In the genomic region with DNA sequence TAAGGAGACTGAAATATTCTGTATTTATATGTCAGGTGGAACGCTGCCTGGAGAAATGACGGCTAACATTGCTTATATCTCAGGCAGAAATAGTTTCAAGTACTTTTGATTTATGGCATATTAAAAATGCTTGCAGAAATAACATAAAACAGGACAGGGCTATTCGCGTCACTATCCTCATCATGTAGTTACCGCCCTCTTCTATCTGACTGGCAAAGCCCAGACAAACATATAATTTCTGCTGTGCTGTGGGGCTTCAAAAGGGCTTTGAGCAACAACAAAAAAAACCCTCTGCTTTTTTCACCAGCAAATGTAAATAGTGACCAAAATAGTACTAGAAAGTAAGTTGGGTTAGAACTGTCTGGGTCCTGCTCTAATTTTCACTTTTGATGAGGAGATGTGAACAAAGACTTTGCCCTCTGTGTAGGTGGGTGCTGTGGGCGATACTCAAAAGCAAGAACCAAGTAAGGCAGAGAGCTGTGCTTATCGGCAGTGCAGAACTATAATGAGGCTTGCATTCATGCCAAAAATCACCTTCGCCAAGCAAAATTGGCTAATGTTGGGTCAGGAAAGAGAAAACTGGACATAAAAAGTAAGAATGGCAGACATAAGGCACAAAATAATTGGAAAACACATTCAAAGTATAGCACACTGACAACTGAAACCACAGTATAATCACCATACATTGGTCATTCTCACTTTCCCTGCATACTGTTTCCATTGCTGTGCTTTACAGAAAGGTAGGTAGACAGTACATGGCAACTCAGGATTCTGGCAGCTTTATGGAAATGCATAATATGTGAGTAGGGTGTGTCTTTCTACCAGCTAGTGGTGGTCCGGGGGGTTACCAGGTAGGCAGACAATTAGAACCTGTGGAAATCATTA, we compare ENCODE assay signal across 20 cellular contexts.
A peak's percentile ranks its signal among the peaks of the same experiment; 100 is the strongest.
DNase-seq lines count a peak whose midpoint lies in the region; ATAC-seq and TF ChIP-seq lines count a peak whose summit lies in the region.
"Had no signal": no experiment of that assay in that cellular context is flagged by ENCODE, and none has a peak within 500 bp of the region (broad histone marks: within the 10 kb centered on the region; RNA-seq: fewer than 3 reads in every experiment).

No MANE protein-coding gene starts in this region.

- H3K4me1 ChIP-seq in HEK293 (ENCODE audit: control insufficient read depth, insufficient read depth, low read length) (no peaks in the 10 kb centered on the region), stomach (peaks cover 0 to 5% (median 0%) of the 10 kb centered on the region in 4 donors), tibial nerve (no peaks in the 10 kb centered on the region)
- H3K4me1 ChIP-seq: foreskin keratinocyte had no signal

- H3K27me3 ChIP-seq in stomach (no peaks in the 10 kb centered on the region), tibial nerve (no peaks in the 10 kb centered on the region)

- H3K27ac ChIP-seq in HEK293 (ENCODE audit: extremely low read depth, low read depth, low read length) (no peak overlapping the region), stomach (peak overlapping the region in 1 of 5 donors; percentile 75), tibial nerve (no peak overlapping the region)
- H3K27ac ChIP-seq: epithelial cell of prostate, foreskin keratinocyte, SK-N-MC had no signal

- CTCF ChIA-PET in HEK293 (lab: Yijun Ruan, JAX) = interaction anchor here (0.8 kb wide), 1 partner anchor 9 kb away, joined by 3 read pairs; no protein-coding TSS in a partner anchor

- DNase-seq in islet precursor cell (peak; percentile 34), stomach (no peak), tibial nerve (ENCODE audit: low spot score in 2 of 2) (no peak), Right ventricle myocardium superior (no peak)
- DNase-seq: activated gamma-delta T cell; amniotic stem cell; EL; foreskin keratinocyte; H7; hippocampal formation; NCI-H510A; stimulated activated CD4-positive, alpha-beta T cell treated with anti-CD3 and anti-CD28 coated beads, Interleukin-4, amount 100 ng/mL, for 4 hours had no signal

- TF ChIP-seq CTCF in HEK293 (tag by site-specific recombination; IDR thresholded peaks at IDR 0.05) (no peak), stomach (IDR thresholded peaks at IDR 0.05) (no peak), tibial nerve (IDR thresholded peaks at IDR 0.05) (no peak)

- TF ChIP-seq POLR2A in stomach (IDR thresholded peaks at IDR 0.05) = no peak
- TF ChIP-seq POLR2A in tibial nerve (IDR thresholded peaks at IDR 0.05) = no peak

- no peaks in the 10 kb centered on the region for H3K27me3 Mint-ChIP-seq in activated T-helper 17 cell treated with anti-CD3 and anti-CD28 coated beads, Interleukin-2, amount 50 U/mL, for 72 hours

- 55 to 73% (median 65%) methylated on average over 9 of the region's 9 CpGs for WGBS in stomach, 5 donors
- 73 to 77% methylated on average over 9 of the region's 9 CpGs for WGBS in tibial nerve, 2 donors

- intact Hi-C loops in stomach (cut with DNase I; ENCODE audit: low total_unique reads) = no loop called here
- intact Hi-C loops in Right ventricle myocardium superior (cut with DNase I) = no loop called here

- TF ChIP-seq EP300 in stomach (IDR thresholded peaks at IDR 0.05) (peak; percentile 33), tibial nerve (IDR thresholded peaks at IDR 0.05) (no peak)

- ATAC-seq in activated T-helper 17 cell treated with anti-CD3 and anti-CD28 coated beads, Interleukin-2, amount 50 U/mL, for 72 hours (replicated peaks) = peak; percentile 52
- ATAC-seq in HG03039 (IDR thresholded peaks at IDR 0.05; ENCODE audit: unreplicated experiment) (no peak), Right ventricle myocardium superior (ENCODE audit: poor library complexity) (no peak), HG03469 (IDR thresholded peaks at IDR 0.05; ENCODE audit: unreplicated experiment) (no peak)
- ATAC-seq: foreskin keratinocyte had no signal

- no peak overlapping the region for H3K27ac Mint-ChIP-seq in activated T-helper 17 cell treated with anti-CD3 and anti-CD28 coated beads, Interleukin-2, amount 50 U/mL, for 72 hours
- H3K27ac Mint-ChIP-seq: CD14-positive monocyte; T-helper 2 cell treated with Interferon-gamma antibody and Interleukin-4, amounts not matched to agents 5 μg/mL and 100 μg/mL, for 36 hours had no signal

- no peaks in the 10 kb centered on the region for H3K36me3 Mint-ChIP-seq in activated T-helper 17 cell treated with anti-CD3 and anti-CD28 coated beads, Interleukin-2, amount 50 U/mL, for 72 hours (ENCODE audit: low read depth)
- H3K36me3 Mint-ChIP-seq: CD14-positive monocyte had no signal

- H3K36me3 ChIP-seq in HEK293 (ENCODE audit: control insufficient read depth in 2 of 2, insufficient read depth in 1 of 2, low read length in 2 of 2) (no peaks in the 10 kb centered on the region), stomach (no peaks in the 10 kb centered on the region), tibial nerve (no peaks in the 10 kb centered on the region)

- no peaks in the 10 kb centered on the region for H3K9me3 ChIP-seq in HEK293 (ENCODE audit: control insufficient read depth, insufficient read depth, low read depth, low read length)
- no peaks in the 10 kb centered on the region for H3K9me3 ChIP-seq in stomach
- no peaks in the 10 kb centered on the region for H3K9me3 ChIP-seq in tibial nerve

- peaks cover 12% of the 10 kb centered on the region for H3K4me1 Mint-ChIP-seq in activated T-helper 17 cell treated with anti-CD3 and anti-CD28 coated beads, Interleukin-2, amount 50 U/mL, for 72 hours
- H3K4me1 Mint-ChIP-seq: CD14-positive monocyte had no signal

- H3K4me3 ChIP-seq in HEK293 (ENCODE audit: low read depth, low read length) (no peak overlapping the region), stomach (no peak overlapping the region), tibial nerve (no peak overlapping the region)
- H3K4me3 ChIP-seq: SK-N-MC had no signal

- POLR2A ChIA-PET in HEK293 (lab: Yijun Ruan, JAX) = no interaction called here

- H3K4me3 Mint-ChIP-seq in activated T-helper 17 cell treated with anti-CD3 and anti-CD28 coated beads, Interleukin-2, amount 50 U/mL, for 72 hours = no peak overlapping the region
- H3K4me3 Mint-ChIP-seq: CD14-positive monocyte had no signal

- H3K9me3 Mint-ChIP-seq in activated T-helper 17 cell treated with anti-CD3 and anti-CD28 coated beads, Interleukin-2, amount 50 U/mL, for 72 hours = no peaks in the 10 kb centered on the region
- H3K9me3 Mint-ChIP-seq: T-helper 2 cell treated with Interferon-gamma antibody and Interleukin-4, amounts not matched to agents 5 μg/mL and 100 μg/mL, for 36 hours had no signal

TF ChIP-seq in HEK293, 187 proteins besides CTCF, POLR2A, EP300 and RAD21:
- TF ChIP-seq EGR2 (tag by site-specific recombination; IDR thresholded peaks at IDR 0.05; ENCODE audit: low read depth) = 0 out of 2 replicates have a peak, but pooled peaks have one; percentile 29
- TF ChIP-seq ZFHX2 (tag by site-specific recombination; conservative IDR thresholded peaks at IDR 0.05) = peak; percentile 73
- no peak for TF ChIP-seq KLF8 (tag by site-specific recombination; IDR thresholded peaks at IDR 0.05)
- TF ChIP-seq, protein P1, sequence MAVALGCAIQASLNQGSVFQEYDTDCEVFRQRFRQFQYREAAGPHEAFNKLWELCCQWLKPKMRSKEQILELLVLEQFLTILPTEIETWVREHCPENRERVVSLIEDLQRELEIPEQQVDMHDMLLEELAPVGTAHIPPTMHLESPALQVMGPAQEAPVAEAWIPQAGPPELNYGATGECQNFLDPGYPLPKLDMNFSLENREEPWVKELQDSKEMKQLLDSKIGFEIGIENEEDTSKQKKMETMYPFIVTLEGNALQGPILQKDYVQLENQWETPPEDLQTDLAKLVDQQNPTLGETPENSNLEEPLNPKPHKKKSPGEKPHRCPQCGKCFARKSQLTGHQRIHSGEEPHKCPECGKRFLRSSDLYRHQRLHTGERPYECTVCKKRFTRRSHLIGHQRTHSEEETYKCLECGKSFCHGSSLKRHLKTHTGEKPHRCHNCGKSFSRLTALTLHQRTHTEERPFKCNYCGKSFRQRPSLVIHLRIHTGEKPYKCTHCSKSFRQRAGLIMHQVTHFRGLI (tag by site-specific recombination; IDR thresholded peaks at IDR 0.05) = peak; percentile 85
